In the genomic region with DNA sequence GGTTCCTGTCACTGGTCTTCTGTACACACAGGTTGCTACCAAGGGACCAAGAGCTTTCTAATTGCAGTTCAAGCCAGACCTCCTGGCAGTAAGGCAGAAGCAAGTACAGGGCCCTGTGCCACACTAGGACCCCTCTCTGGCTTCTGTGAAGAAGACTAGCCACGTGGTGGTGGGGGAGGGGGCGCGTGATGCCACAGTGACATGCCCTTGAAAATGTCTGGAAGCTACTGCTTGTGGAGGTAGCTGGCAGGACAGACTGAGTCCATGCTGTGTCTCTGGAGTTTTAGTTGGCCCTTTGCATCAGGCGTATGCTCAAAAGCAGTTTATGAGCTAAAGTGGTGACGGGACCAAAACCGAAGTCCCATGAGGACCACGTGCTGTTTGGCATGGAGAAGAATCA, we compare ENCODE assay signal across 11 cellular contexts.
"Had no signal": no experiment of that assay in that cellular context is flagged by ENCODE, and none has a peak within 500 bp of the region (broad histone marks: within the 10 kb centered on the region; RNA-seq: fewer than 3 reads in every experiment).

No MANE protein-coding gene starts in this region.

- H3K4me3 ChIP-seq: thyroid gland had no signal

- H3K4me2 ChIP-seq: SK-N-SH had no signal

- DNase-seq: activated CD4-positive, alpha-beta T cell treated with anti-CD3 and anti-CD28 coated beads, Interleukin-2, amount 50 U/mL, for 1 hour; activated CD4-positive, CD25-positive, alpha-beta regulatory T cell; activated naive CD4-positive, alpha-beta T cell treated with anti-CD3 and anti-CD28 coated beads, Interleukin-2, amount 10 ng/mL, durations not matched to agents 7 days and 5 days; activated T-cell treated with anti-CD3 and anti-CD28 coated beads for 4 hours; effector memory CD4-positive, alpha-beta T cell; left colon; SK-N-SH; stomach; T-helper 1 cell; thyroid gland had no signal

- H3K36me3 ChIP-seq: stomach, thyroid gland had no signal

- ATAC-seq: left colon; natural killer cell treated with Interleukin-12 subunit alpha and Interleukin-12 subunit beta and Interleukin-15 and Interleukin-18, amount 100 ng/mL, for 72 hours had no signal

- H3K9me2 ChIP-seq: SK-N-SH had no signal

- H3K9me3 ChIP-seq: SK-N-SH, stomach, thyroid gland had no signal

- H3K9ac ChIP-seq: SK-N-SH had no signal

- H3K27me3 ChIP-seq: thyroid gland had no signal

- H3K4me1 ChIP-seq: stomach had no signal
